8 cellular contexts compared by ENCODE assay signal in the genomic region with DNA sequence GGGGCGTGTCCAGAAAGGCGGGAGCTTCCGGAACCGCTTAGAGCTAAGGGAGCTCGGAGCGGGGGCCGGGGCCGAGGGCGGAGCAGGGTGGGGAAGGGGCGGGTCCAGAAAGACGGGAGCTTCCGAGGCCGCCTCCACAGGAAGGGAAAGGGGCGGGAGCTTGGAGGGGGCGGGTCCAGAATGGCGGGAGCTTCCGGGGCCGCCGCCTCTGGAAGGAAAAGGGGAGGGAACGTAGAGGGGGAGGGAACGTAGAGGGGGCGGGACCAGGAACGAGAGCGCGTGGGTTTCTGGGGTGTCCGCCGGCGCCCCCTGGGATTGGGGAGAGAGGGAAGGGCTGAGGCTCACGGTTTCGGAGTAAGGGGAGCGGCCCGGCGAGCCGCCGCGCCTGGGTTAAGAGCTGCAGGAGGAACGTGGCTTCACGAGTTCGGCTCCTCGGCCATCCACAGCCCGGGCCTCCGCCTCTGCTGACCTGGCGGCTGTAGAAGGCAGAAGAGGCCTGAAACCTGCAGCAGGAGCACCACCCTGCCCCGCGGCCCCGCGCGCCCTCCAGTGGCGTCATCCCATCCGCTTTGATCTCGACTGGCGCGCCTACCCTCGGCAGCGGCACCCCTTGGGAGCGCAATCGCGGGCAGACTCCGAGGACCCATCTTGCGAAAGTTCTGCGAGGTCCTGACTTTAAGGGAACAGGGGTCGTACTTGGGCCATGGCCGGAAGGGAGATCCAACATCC. TPM values are rescaled to one million over a fixed set of nuclear protein-coding genes. Genes with fewer than 3 reads are reported as not detected.
A peak's percentile ranks its signal among the peaks of the same experiment; 100 is the strongest.
DNase-seq lines count a peak whose midpoint lies in the region; ATAC-seq and TF ChIP-seq lines count a peak whose summit lies in the region.

No MANE protein-coding gene starts in this region.

- no peaks in the 10 kb centered on the region for H3K9me3 Mint-ChIP-seq in nephron

- H3K27me3 Mint-ChIP-seq in nephron (ENCODE audit: low read depth), result no peaks in the 10 kb centered on the region

- peak; percentile 86 for ATAC-seq in stimulated activated naive CD8-positive, alpha-beta T cell treated with anti-CD3 and anti-CD28 coated beads, Interleukin-15, Interleukin-2, amounts not matched to agents 100 U/mL and 50 U/mL, for 24 hours

- peaks cover 31% of the 10 kb centered on the region for H3K4me1 Mint-ChIP-seq in nephron

- peak overlapping the region; percentile 96 to 99 (median 98) for H3K27ac Mint-ChIP-seq in nephron

- no peaks in the 10 kb centered on the region for H3K36me3 Mint-ChIP-seq in nephron (ENCODE audit: low read depth)

- peak overlapping the region; percentile 73 for H3K4me3 ChIP-seq in LNCaP clone FGC (ENCODE audit: low read depth, low read length)
- H3K4me3 ChIP-seq in fibroblast of the aortic adventitia (ENCODE audit: low read depth, low read length), result peak overlapping the region; percentile 78

- H3K4me3 Mint-ChIP-seq in nephron, result peak overlapping the region; percentile 94 to 95 (median 94)

- peak; percentile 92 for TF ChIP-seq CTCF in LNCaP clone FGC (IDR thresholded peaks at IDR 0.05; ENCODE audit: control insufficient read depth, extremely low read depth, insufficient read depth)
- TF ChIP-seq CTCF in fibroblast of the aortic adventitia (IDR thresholded peaks at IDR 0.05; ENCODE audit: insufficient read depth, low read length), result peak; percentile 62
- peak; percentile 55 to 73 (median 60) for TF ChIP-seq CTCF in nephron (IDR thresholded peaks at IDR 0.05; ENCODE audit: unreplicated experiment in 3 of 3)

- peak; percentile 98 for DNase-seq in ELR (ENCODE audit: low read depth)
- peak; percentile 94 for DNase-seq in GOT3 (lab: John Stamatoyannopoulos, UW)
- DNase-seq in LNCaP clone FGC (ENCODE audit: low read depth), result peak; percentile 87
- DNase-seq in RPMI8226, result peak; percentile 99
- peak; percentile 96 for DNase-seq in activated T-helper 9 cell treated with anti-CD3 and anti-CD28 coated beads, Interleukin-2, amount 50 U/mL, for 16 hours (ENCODE audit: low read depth)
- peak; percentile 96 for DNase-seq in fibroblast of the aortic adventitia (ENCODE audit: low read depth)
- peak; percentile 99 for DNase-seq in stimulated activated naive CD8-positive, alpha-beta T cell treated with anti-CD3 and anti-CD28 coated beads, Interleukin-15, Interleukin-2, amounts not matched to agents 100 U/mL and 50 U/mL, for 24 hours

RNA-seq across cellular contexts. Expression of a gene that starts 22.9 kb away (rescaled TPM):
- 1.1 and 1.4 TPM in 2 replicates for total RNA-seq in fibroblast of the aortic adventitia (ENCODE audit: low replicate concordance)

RNA-seq across cellular contexts. Expression of a gene that starts 36.2 kb away (rescaled TPM):
- 2.7 and 14.7 TPM in 2 replicates for total RNA-seq in fibroblast of the aortic adventitia (ENCODE audit: low replicate concordance)

RNA-seq across cellular contexts. Expression of a gene that starts 36.5 kb away (rescaled TPM):
- total RNA-seq in fibroblast of the aortic adventitia (ENCODE audit: low replicate concordance), result 7.7 and 16.8 TPM in 2 replicates

Comparison
In these comparisons a context has a peak if more than half of its experiments do, and no peak if none do; other contexts are left out.
1. Peak in every context shown above with its lines: DNase-seq, ATAC-seq and H3K4me3 ChIP-seq.